ENCODE assay signal across 1 cellular context in genomic region chr13:42174344-42175162, GRCh38.
TF ChIP-seq lines count a peak whose summit lies in the region.

No MANE protein-coding gene starts in this region.

TF ChIP-seq in K562, 482 proteins besides CTCF, POLR2A, EP300 and RAD21 (continued from another document and continues in another):
- peak; percentile 18; the same call in 1 of the 2 replicates for TF ChIP-seq MGA (IDR thresholded peaks at IDR 0.05)
- TF ChIP-seq KDM5B (IDR thresholded peaks at IDR 0.05; ENCODE audit: insufficient replicate concordance, low read depth, low read length), result no peak
- TF ChIP-seq NCOA6 (IDR thresholded peaks at IDR 0.05), result no peak
- TF ChIP-seq ELF2 (CRISPR knock-in tag; IDR thresholded peaks at IDR 0.05), result peak; percentile 26; the same call in 1 of the 2 replicates
- peak; percentile 80 for TF ChIP-seq CHAMP1 (IDR thresholded peaks at IDR 0.05)
- no peak for TF ChIP-seq SNIP1 (IDR thresholded peaks at IDR 0.05; ENCODE audit: low read depth)
- TF ChIP-seq ZMIZ1 (IDR thresholded peaks at IDR 0.05; ENCODE audit: low read depth in 2 of 2, low read length in 2 of 2), result no peak
- TF ChIP-seq ARID3A (IDR thresholded peaks at IDR 0.05; ENCODE audit: borderline replicate concordance, low read depth, low read length), result no peak
- no peak for TF ChIP-seq NFE2L1 (tag; IDR thresholded peaks at IDR 0.05; ENCODE audit: borderline replicate concordance, low read depth)
- TF ChIP-seq ZFP91 (CRISPR knock-in tag; IDR thresholded peaks at IDR 0.05), result no peak
- no peak for TF ChIP-seq ZBTB11 (CRISPR knock-in tag; IDR thresholded peaks at IDR 0.05)
- TF ChIP-seq SIN3A (IDR thresholded peaks at IDR 0.05; ENCODE audit: borderline replicate concordance in 2 of 2, control insufficient read depth in 1 of 2, low read depth in 2 of 2, low read length in 2 of 2), result no peak
- no peak for TF ChIP-seq HNRNPK (IDR thresholded peaks at IDR 0.05; ENCODE audit: low read depth, low read length, poor library complexity, severe bottlenecking)
- no peak for TF ChIP-seq SAFB (IDR thresholded peaks at IDR 0.05; ENCODE audit: borderline replicate concordance, low read depth, low read length)
- TF ChIP-seq CREM (IDR thresholded peaks at IDR 0.05; ENCODE audit: low read depth), result peak; percentile 35; the same call in 1 of the 2 replicates
- TF ChIP-seq TAL1 (IDR thresholded peaks at IDR 0.05), result peak; percentile 40; the same call in 1 of the 2 replicates
- TF ChIP-seq ZNF224 (CRISPR knock-in tag; IDR thresholded peaks at IDR 0.05), result no peak
- TF ChIP-seq DPF2 (IDR thresholded peaks at IDR 0.05), result peak; percentile 80
- TF ChIP-seq LEF1 (IDR thresholded peaks at IDR 0.05), result peak; percentile 49; the same call in 1 of the 2 replicates
- peak; percentile 53; the same call in 1 of the 2 replicates for TF ChIP-seq CXXC5 (CRISPR knock-in tag; IDR thresholded peaks at IDR 0.05)
- TF ChIP-seq ZNF79 (CRISPR knock-in tag; IDR thresholded peaks at IDR 0.05; ENCODE audit: low read depth), result no peak; the same call in 1 of the 2 replicates
- no peak for TF ChIP-seq KLF6 (CRISPR knock-in tag; IDR thresholded peaks at IDR 0.05; ENCODE audit: borderline replicate concordance)
- no peak for TF ChIP-seq ID3 (CRISPR knock-in tag; IDR thresholded peaks at IDR 0.05)
- TF ChIP-seq ID3 (tag; IDR thresholded peaks at IDR 0.05), result peak; percentile 34; the same call in 1 of the 2 replicates
- peak; percentile 85 for TF ChIP-seq ZNF121 (CRISPR knock-in tag; conservative IDR thresholded peaks at IDR 0.05)
- peak; percentile 62; the same call in 1 of the 2 replicates for TF ChIP-seq FOXM1 (IDR thresholded peaks at IDR 0.05; ENCODE audit: low read depth)
- TF ChIP-seq FOXM1 (CRISPR knock-in tag; IDR thresholded peaks at IDR 0.05; ENCODE audit: low read depth), result no peak
- TF ChIP-seq CC2D1A (IDR thresholded peaks at IDR 0.05), result peak; percentile 76; the same call in 1 of the 2 replicates
- no peak for TF ChIP-seq NELFE (IDR thresholded peaks at IDR 0.05; ENCODE audit: insufficient read depth, insufficient read length)
- TF ChIP-seq STAT5B (CRISPR knock-in tag; IDR thresholded peaks at IDR 0.05), result no peak
- no peak for TF ChIP-seq SAP30 (IDR thresholded peaks at IDR 0.05; ENCODE audit: borderline replicate concordance, insufficient read depth, low read depth, low read length, poor library complexity, severe bottlenecking)
